11 cellular contexts compared by ENCODE assay signal in the genomic region with DNA sequence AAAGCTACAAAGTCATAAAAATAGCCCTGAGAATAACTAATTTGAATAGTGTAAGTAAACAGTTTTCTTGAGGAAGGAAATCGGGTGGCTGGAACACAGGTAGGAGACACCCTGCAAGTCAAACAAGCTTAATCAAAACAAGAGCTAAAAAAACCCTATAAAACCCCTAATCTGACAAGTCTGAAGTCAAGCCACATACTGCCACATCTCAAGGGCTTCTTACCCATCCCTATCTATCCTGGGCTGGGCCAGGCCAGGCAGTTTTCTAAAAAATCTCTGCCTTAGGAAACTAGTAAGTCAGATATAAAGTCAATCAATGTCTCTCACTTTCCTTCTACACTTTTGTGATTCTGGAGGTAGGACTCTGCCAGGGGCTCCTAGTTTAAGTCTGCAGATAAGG. TPM values are rescaled to one million over a fixed set of nuclear protein-coding genes. Genes with fewer than 3 reads are reported as not detected.
A peak's percentile ranks its signal among the peaks of the same experiment; 100 is the strongest.
DNase-seq lines count a peak whose midpoint lies in the region; ATAC-seq and TF ChIP-seq lines count a peak whose summit lies in the region.
"Had no signal": no experiment of that assay in that cellular context is flagged by ENCODE, and none has a peak within 500 bp of the region (broad histone marks: within the 10 kb centered on the region; RNA-seq: fewer than 3 reads in every experiment).

No MANE protein-coding gene starts in this region.

- peaks cover 100% of the 10 kb centered on the region for H3K79me2 ChIP-seq in SK-N-SH (ENCODE audit: insufficient read depth)

- H3K4me1 ChIP-seq in SK-N-SH (ENCODE audit: control insufficient read depth in 1 of 2, insufficient read depth in 2 of 2, low read depth in 1 of 2, low read length in 1 of 2), result peaks cover 20 to 29% of the 10 kb centered on the region in 2 experiments; a peak in 3 of 4 replicates

- H3K9me2 ChIP-seq in SK-N-SH, result no peaks in the 10 kb centered on the region

- 85% methylated on average over 1 of the region's 1 CpG for WGBS in SK-N-SH (ENCODE audit: low lambda C conversion rate)

- CTCF ChIA-PET in activated naive CD4-positive, alpha-beta T cell treated with anti-CD3 and anti-CD28 coated beads, Interleukin-2, amount 10 ng/mL, durations not matched to agents 7 days and 5 days (lab: Charles Lee), result interaction anchor here (0.7 kb wide), 1 partner anchor 895 kb away, joined by 3 read pairs; no protein-coding TSS in a partner anchor
- CTCF ChIA-PET in SK-N-SH (lab: Yijun Ruan, JAX), result interaction anchor here (0.9 to 1.7 kb wide), 3 partner anchors 10 to 29 kb away, joined by 3 to 4 read pairs (median 4); no protein-coding TSS in a partner anchor

- TF ChIP-seq EP300 in SK-N-SH (IDR thresholded peaks at IDR 0.05; ENCODE audit: borderline replicate concordance in 1 of 2, low read depth in 1 of 2, low read length in 1 of 2), result no peak

- DNase-seq in activated naive CD4-positive, alpha-beta T cell treated with anti-CD3 and anti-CD28 coated beads, Interleukin-2, amount 10 ng/mL, durations not matched to agents 7 days and 5 days, result no peak
- DNase-seq in effector memory CD8-positive, alpha-beta T cell, result no peak
- DNase-seq in SK-N-SH (no peak), DMS79 (lab: John Stamatoyannopoulos, UW) (no peak), middle frontal gyrus (ENCODE audit: extremely low spot score, low spot score) (no peak)
- DNase-seq: effector CD8-positive, alpha-beta T cell; NCI-H1694 treated with DMSO at 0.1 percent for 48 hours had no signal

- H3K4me3 Mint-ChIP-seq in activated naive CD4-positive, alpha-beta T cell treated with anti-CD3 and anti-CD28 coated beads, Interleukin-2, amount 50 U/mL, for 24 hours, result peak overlapping the region; percentile 57
- no peak overlapping the region for H3K4me3 Mint-ChIP-seq in activated naive CD4-positive, alpha-beta T cell treated with anti-CD3 and anti-CD28 coated beads, Interleukin-2, amount 10 ng/mL, durations not matched to agents 7 days and 5 days
- H3K4me3 Mint-ChIP-seq in effector memory CD8-positive, alpha-beta T cell, result peak overlapping the region; percentile 23 to 44
- H3K4me3 Mint-ChIP-seq in stimulated activated memory B cell treated with anti-CD40 and anti-IgM and Interleukin-4, amounts not matched to agents 10 μg/mL and 1 μg/mL and 100 μg/mL, for 72 hours, result peak overlapping the region; percentile 68

- peaks cover 0 to 4% of the 10 kb centered on the region in 2 experiments for H3K36me3 ChIP-seq in SK-N-SH (replicated peaks in 1 of 2; ENCODE audit: control insufficient read depth in 1 of 2, insufficient read depth in 2 of 2, low read length in 1 of 2)
- H3K36me3 ChIP-seq: suprapubic skin had no signal

- no peaks in the 10 kb centered on the region for H3K36me3 Mint-ChIP-seq in activated naive CD4-positive, alpha-beta T cell treated with anti-CD3 and anti-CD28 coated beads, Interleukin-2, amount 50 U/mL, for 24 hours
- H3K36me3 Mint-ChIP-seq in activated naive CD4-positive, alpha-beta T cell treated with anti-CD3 and anti-CD28 coated beads, Interleukin-2, amount 10 ng/mL, durations not matched to agents 7 days and 5 days, result peaks cover 13% of the 10 kb centered on the region
- H3K36me3 Mint-ChIP-seq in effector memory CD8-positive, alpha-beta T cell (ENCODE audit: insufficient read depth), result no peaks in the 10 kb centered on the region
- H3K36me3 Mint-ChIP-seq in stimulated activated memory B cell treated with anti-CD40 and anti-IgM and Interleukin-4, amounts not matched to agents 10 μg/mL and 1 μg/mL and 100 μg/mL, for 72 hours, result no peaks in the 10 kb centered on the region

- POLR2A ChIA-PET in SK-N-SH (lab: Yijun Ruan, JAX), result no interaction called here

- H3K27me3 ChIP-seq in SK-N-SH (ENCODE audit: insufficient read depth), result no peaks in the 10 kb centered on the region
- H3K27me3 ChIP-seq: suprapubic skin had no signal

- H3K27ac ChIP-seq in SK-N-SH (ENCODE audit: low read depth in 2 of 2, low read length in 1 of 2), result peak overlapping the region in 1 of 2 experiments; percentile 64; a peak in 2 of 4 replicates
- H3K27ac ChIP-seq: suprapubic skin had no signal

- H3K27me3 Mint-ChIP-seq in activated naive CD4-positive, alpha-beta T cell treated with anti-CD3 and anti-CD28 coated beads, Interleukin-2, amount 50 U/mL, for 24 hours, result no peaks in the 10 kb centered on the region
- H3K27me3 Mint-ChIP-seq in activated naive CD4-positive, alpha-beta T cell treated with anti-CD3 and anti-CD28 coated beads, Interleukin-2, amount 10 ng/mL, durations not matched to agents 7 days and 5 days, result no peaks in the 10 kb centered on the region
- no peaks in the 10 kb centered on the region for H3K27me3 Mint-ChIP-seq in effector memory CD8-positive, alpha-beta T cell
- no peaks in the 10 kb centered on the region for H3K27me3 Mint-ChIP-seq in stimulated activated memory B cell treated with anti-CD40 and anti-IgM and Interleukin-4, amounts not matched to agents 10 μg/mL and 1 μg/mL and 100 μg/mL, for 72 hours

- peak; percentile 29 for ATAC-seq in HG03354 (IDR thresholded peaks at IDR 0.05; ENCODE audit: poor library complexity, severe bottlenecking, unreplicated experiment)
- ATAC-seq in effector memory CD8-positive, alpha-beta T cell (replicated peaks), result no peak
- peak; percentile 78 for ATAC-seq in stimulated activated memory B cell treated with anti-CD40 and anti-IgM and Interleukin-4, amounts not matched to agents 10 μg/mL and 1 μg/mL and 100 μg/mL, for 72 hours

- H3K9me3 Mint-ChIP-seq in activated naive CD4-positive, alpha-beta T cell treated with anti-CD3 and anti-CD28 coated beads, Interleukin-2, amount 50 U/mL, for 24 hours, result no peaks in the 10 kb centered on the region
- H3K9me3 Mint-ChIP-seq in activated naive CD4-positive, alpha-beta T cell treated with anti-CD3 and anti-CD28 coated beads, Interleukin-2, amount 10 ng/mL, durations not matched to agents 7 days and 5 days, result no peaks in the 10 kb centered on the region
- H3K9me3 Mint-ChIP-seq in effector memory CD8-positive, alpha-beta T cell, result no peaks in the 10 kb centered on the region
- H3K9me3 Mint-ChIP-seq in stimulated activated memory B cell treated with anti-CD40 and anti-IgM and Interleukin-4, amounts not matched to agents 10 μg/mL and 1 μg/mL and 100 μg/mL, for 72 hours, result no peaks in the 10 kb centered on the region

- no peaks in the 10 kb centered on the region for H3K9me3 ChIP-seq in SK-N-SH
- H3K9me3 ChIP-seq: suprapubic skin had no signal

- peaks cover 93% of the 10 kb centered on the region for H3K4me1 Mint-ChIP-seq in activated naive CD4-positive, alpha-beta T cell treated with anti-CD3 and anti-CD28 coated beads, Interleukin-2, amount 50 U/mL, for 24 hours
- peaks cover 67% of the 10 kb centered on the region for H3K4me1 Mint-ChIP-seq in activated naive CD4-positive, alpha-beta T cell treated with anti-CD3 and anti-CD28 coated beads, Interleukin-2, amount 10 ng/mL, durations not matched to agents 7 days and 5 days
- H3K4me1 Mint-ChIP-seq in effector memory CD8-positive, alpha-beta T cell (ENCODE audit: low read depth in 2 of 2), result peaks cover 60 to 84% of the 10 kb centered on the region in 2 donors
- peaks cover 94% of the 10 kb centered on the region for H3K4me1 Mint-ChIP-seq in stimulated activated memory B cell treated with anti-CD40 and anti-IgM and Interleukin-4, amounts not matched to agents 10 μg/mL and 1 μg/mL and 100 μg/mL, for 72 hours

- no peak for TF ChIP-seq RAD21 in SK-N-SH (IDR thresholded peaks at IDR 0.05; ENCODE audit: low read length)

- no peak overlapping the region for H2AFZ ChIP-seq in SK-N-SH (ENCODE audit: low read depth)

- TF ChIP-seq CTCF in SK-N-SH (IDR thresholded peaks at IDR 0.05), result no peak

- H3F3A ChIP-seq in SK-N-SH (replicated peaks; ENCODE audit: insufficient read depth), result peaks cover 5% of the 10 kb centered on the region

- peak overlapping the region; percentile 43 for H3K27ac Mint-ChIP-seq in activated naive CD4-positive, alpha-beta T cell treated with anti-CD3 and anti-CD28 coated beads, Interleukin-2, amount 50 U/mL, for 24 hours
- no peak overlapping the region for H3K27ac Mint-ChIP-seq in activated naive CD4-positive, alpha-beta T cell treated with anti-CD3 and anti-CD28 coated beads, Interleukin-2, amount 10 ng/mL, durations not matched to agents 7 days and 5 days
- H3K27ac Mint-ChIP-seq in effector memory CD8-positive, alpha-beta T cell, result peak overlapping the region; percentile 60 to 83
- peak overlapping the region; percentile 54 for H3K27ac Mint-ChIP-seq in stimulated activated memory B cell treated with anti-CD40 and anti-IgM and Interleukin-4, amounts not matched to agents 10 μg/mL and 1 μg/mL and 100 μg/mL, for 72 hours

- H3K4me3 ChIP-seq in SK-N-SH (ENCODE audit: low read depth in 2 of 2, low read length in 1 of 2), result no peak overlapping the region
- H3K4me3 ChIP-seq: suprapubic skin had no signal

- H3K9ac ChIP-seq in SK-N-SH, result no peak overlapping the region

- H4K20me1 ChIP-seq in SK-N-SH (ENCODE audit: insufficient read depth), result peaks cover 99% of the 10 kb centered on the region

- no peak overlapping the region for H3K4me2 ChIP-seq in SK-N-SH

TF ChIP-seq in SK-N-SH, 30 proteins besides CTCF, POLR2A, EP300 and RAD21 (continues in another document):
- no peak for TF ChIP-seq NRF1 (IDR thresholded peaks at IDR 0.05; ENCODE audit: low read depth, low read length)
- no peak for TF ChIP-seq CHD2 (IDR thresholded peaks at IDR 0.05; ENCODE audit: low read length, partially characterized antibody)
- no peak for TF ChIP-seq MEF2A (IDR thresholded peaks at IDR 0.05; ENCODE audit: borderline replicate concordance, low read depth)
- no peak for TF ChIP-seq FOXM1 (IDR thresholded peaks at IDR 0.05; ENCODE audit: low read depth)
- TF ChIP-seq ELF1 (IDR thresholded peaks at IDR 0.05), result no peak
- no peak for TF ChIP-seq POLR2AphosphoS5 (IDR thresholded peaks at IDR 0.05; ENCODE audit: low read depth, low read length)
- TF ChIP-seq RFX5 (IDR thresholded peaks at IDR 0.05; ENCODE audit: low read length), result no peak

RNA-seq across cellular contexts. Expression of gene UBE2N, which starts 15.3 kb away (rescaled TPM):
- 102 and 121 TPM in 2 replicates for polyA plus RNA-seq in SK-N-SH (2012; rRNA removed)
- 128 and 131 TPM in 2 replicates for polyA plus RNA-seq in SK-N-SH (2012; cell fraction: cytosol; rRNA removed)
- polyA plus RNA-seq in SK-N-SH (2012; cell fraction: nucleus; rRNA removed), result 39.9 and 65.6 TPM in 2 replicates

RNA-seq across cellular contexts. Expression of gene MRPL42, which starts 40.9 kb away (rescaled TPM):
- 39.5 and 54.8 TPM in 2 replicates for polyA plus RNA-seq in SK-N-SH (2012; rRNA removed)
- polyA plus RNA-seq in SK-N-SH (2012; cell fraction: cytosol; rRNA removed), result 74.9 and 101 TPM in 2 replicates
- 10.8 and 23.7 TPM in 2 replicates for polyA plus RNA-seq in SK-N-SH (2012; cell fraction: nucleus; rRNA removed)

RNA-seq across cellular contexts. Expression of gene NUDT4, which starts 48.7 kb away (rescaled TPM):
- polyA plus RNA-seq in SK-N-SH (2012; rRNA removed), result 19.8 and 26.0 TPM in 2 replicates
- polyA plus RNA-seq in SK-N-SH (2012; cell fraction: cytosol; rRNA removed), result 31.6 and 41.1 TPM in 2 replicates
- 10.8 and 16.7 TPM in 2 replicates for polyA plus RNA-seq in SK-N-SH (2012; cell fraction: nucleus; rRNA removed)
